Comparison of ENCODE assay signal across 3 cellular contexts in the genomic region with DNA sequence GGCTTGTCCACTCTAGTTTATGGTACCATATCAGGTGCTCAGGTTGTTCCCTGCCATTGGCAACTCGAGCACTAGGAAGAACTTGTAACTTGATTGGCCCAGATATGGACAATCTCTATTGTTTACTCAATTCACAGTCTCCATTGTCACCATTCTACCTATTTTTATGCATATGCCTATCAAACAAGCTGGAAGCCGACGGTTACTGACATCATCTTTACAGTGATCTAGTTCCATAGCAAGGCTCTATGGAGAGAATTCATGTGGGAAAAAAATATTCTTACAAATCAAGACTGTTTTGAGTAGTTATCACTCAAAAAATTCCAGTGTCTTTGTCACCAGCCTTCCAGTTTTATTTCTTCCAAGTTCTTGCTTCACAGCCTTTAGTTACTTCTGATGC.
"Had no signal": no experiment of that assay in that cellular context is flagged by ENCODE, and none has a peak within 500 bp of the region (broad histone marks: within the 10 kb centered on the region; RNA-seq: fewer than 3 reads in every experiment).

No MANE protein-coding gene starts in this region.

- DNase-seq: GDM1, GF-D8 had no signal

- H3K4me3 ChIP-seq: GM12878 had no signal
